Comparison of ENCODE assay signal across 20 cellular contexts in genomic region chr12:48109424-48109823, GRCh38. TPM values are rescaled to one million over a fixed set of nuclear protein-coding genes. Genes with fewer than 3 reads are reported as not detected.
A peak's percentile ranks its signal among the peaks of the same experiment; 100 is the strongest.
DNase-seq lines count a peak whose midpoint lies in the region; ATAC-seq and TF ChIP-seq lines count a peak whose summit lies in the region.
"Had no signal": no experiment of that assay in that cellular context is flagged by ENCODE, and none has a peak within 500 bp of the region (broad histone marks: within the 10 kb centered on the region; RNA-seq: fewer than 3 reads in every experiment).

No MANE protein-coding gene starts in this region.

- no peaks in the 10 kb centered on the region for H3K27me3 ChIP-seq in mammary epithelial cell (ENCODE audit: insufficient read depth, low read length)
- no peaks in the 10 kb centered on the region for H3K27me3 ChIP-seq in PC-3 (ENCODE audit: low read length)
- H3K27me3 ChIP-seq in spleen (replicated peaks in 1 of 7) = no peaks in the 10 kb centered on the region

- intact Hi-C loops in mammary epithelial cell (cut with micrococcal nuclease) = no loop called here
- intact Hi-C loops in MCF 10A (cut with micrococcal nuclease) = no loop called here
- intact Hi-C loops in PC-3 (cut with micrococcal nuclease) = no loop called here
- intact Hi-C loops in spleen (cut with DNase I; ENCODE audit: low total_unique reads) = loop anchor here (10.0 kb wide), 1 partner anchor 45 kb away; the partner anchor contains the start of gene ASB8

- H3K27me3 Mint-ChIP-seq in MCF 10A (ENCODE audit: insufficient read depth, unreplicated experiment) (peaks cover 12% of the 10 kb centered on the region), endothelial cell (ENCODE audit: unreplicated experiment) (peaks cover 16% of the 10 kb centered on the region)

- POLR2A ChIA-PET in MCF 10A (lab: Yijun Ruan, JAX) = interaction anchor here (0.6 to 8.4 kb wide), 4 partner anchors 9 to 573 kb away, joined by 3 to 99 read pairs (median 3); partner anchors contain the start of genes KANSL2 and PFKM
- POLR2A ChIA-PET in PC-3 (lab: Charles Lee; ENCODE audit: unreplicated experiment) = no interaction called here

- H3K9me2 ChIP-seq in PC-3 (replicated peaks; ENCODE audit: low read length) = no peaks in the 10 kb centered on the region

- H3K4me1 ChIP-seq in mammary epithelial cell (ENCODE audit: insufficient read depth, low read length) = peaks cover 23% of the 10 kb centered on the region
- peaks cover 30% of the 10 kb centered on the region for H3K4me1 ChIP-seq in PC-3 (ENCODE audit: insufficient read depth, low read length)
- peaks cover 15 to 26% (median 20%) of the 10 kb centered on the region in 6 donors for H3K4me1 ChIP-seq in spleen

- H3K79me2 ChIP-seq in mammary epithelial cell (ENCODE audit: insufficient read depth, low read length) (peaks cover 21% of the 10 kb centered on the region), PC-3 (ENCODE audit: low read length) (peaks cover 13% of the 10 kb centered on the region)

- H3K27ac ChIP-seq in mammary epithelial cell (ENCODE audit: insufficient read depth, low read depth, low read length) (no peak overlapping the region), PC-3 (ENCODE audit: low read length) (no peak overlapping the region), spleen (no peak overlapping the region)

- peaks cover 14% of the 10 kb centered on the region for H3K4me1 Mint-ChIP-seq in MCF 10A (ENCODE audit: insufficient read depth, unreplicated experiment)
- H3K4me1 Mint-ChIP-seq in endothelial cell (ENCODE audit: unreplicated experiment) = peaks cover 44% of the 10 kb centered on the region

- BruUV-seq in mammary epithelial cell (replicated peaks; lab: Mats Ljungman, UMichigan) (no TSS peak), MCF 10A (replicated peaks; lab: Mats Ljungman, UMichigan) (no TSS peak), PC-3 (replicated peaks; lab: Mats Ljungman, UMichigan) (no TSS peak)

- dilution Hi-C loops in mammary epithelial cell (cut with HindIII; ENCODE audit: low sequenced_read_pairs) = no loop called here

- TF ChIP-seq POLR2A in spleen (IDR thresholded peaks at IDR 0.05) = no peak

- TF ChIP-seq CTCF in mammary epithelial cell (conservative IDR thresholded peaks at IDR 0.05 in 1 of 2, IDR thresholded peaks at IDR 0.05 in 1 of 2; ENCODE audit: extremely low read depth in 1 of 2, insufficient read depth in 1 of 2, low read depth in 1 of 2, low read length in 2 of 2) = no peak
- no peak for TF ChIP-seq CTCF in MCF 10A (IDR thresholded peaks at IDR 0.05; ENCODE audit: unreplicated experiment)
- TF ChIP-seq CTCF in PC-3 (conservative IDR thresholded peaks at IDR 0.05; ENCODE audit: low read depth, low read length) = no peak
- no peak for TF ChIP-seq CTCF in endothelial cell (IDR thresholded peaks at IDR 0.05; ENCODE audit: unreplicated experiment)
- no peak for TF ChIP-seq CTCF in spleen (IDR thresholded peaks at IDR 0.05 in 8 of 11, conservative IDR thresholded peaks at IDR 0.05 in 3 of 11)

- no peaks in the 10 kb centered on the region for H3F3A ChIP-seq in PC-3 (ENCODE audit: low read length, unreplicated experiment)

- H3K4me2 ChIP-seq in mammary epithelial cell (ENCODE audit: insufficient read depth, low read depth, low read length) (no peak overlapping the region), PC-3 (ENCODE audit: low read length) (no peak overlapping the region)

- ATAC-seq in PC-3 = no peak

- H3K36me3 ChIP-seq in mammary epithelial cell (ENCODE audit: insufficient read depth, low read length) (no peaks in the 10 kb centered on the region), PC-3 (ENCODE audit: low read depth, low read length) (no peaks in the 10 kb centered on the region), spleen (no peaks in the 10 kb centered on the region)

- H3K9me3 ChIP-seq in mammary epithelial cell (replicated peaks; ENCODE audit: insufficient read depth, low read length) (no peaks in the 10 kb centered on the region), PC-3 (ENCODE audit: low read length) (no peaks in the 10 kb centered on the region), spleen (no peaks in the 10 kb centered on the region)

- H3K4me3 ChIP-seq in mammary epithelial cell (replicated peaks in 1 of 3; ENCODE audit: insufficient read depth in 1 of 3, low read depth in 2 of 3, low read length in 3 of 3) (no peak overlapping the region), PC-3 (ENCODE audit: low read length) (no peak overlapping the region), spleen (no peak overlapping the region)

- H3K9me3 Mint-ChIP-seq in MCF 10A (ENCODE audit: unreplicated experiment) = no peaks in the 10 kb centered on the region
- no peaks in the 10 kb centered on the region for H3K9me3 Mint-ChIP-seq in endothelial cell (ENCODE audit: unreplicated experiment)

- CTCF ChIA-PET in mammary epithelial cell (lab: Charles Lee; ENCODE audit: low non-redundant PET) (no interaction called here), MCF 10A (lab: Yijun Ruan, JAX) (interaction anchor here (0.6 to 1.5 kb wide), 2 partner anchors 9 to 20 kb away, joined by 3 to 4 read pairs; no protein-coding TSS in a partner anchor), PC-3 (lab: Charles Lee) (no interaction called here)

- H2AFZ ChIP-seq in mammary epithelial cell (ENCODE audit: low read depth, low read length) (no peak overlapping the region), PC-3 (ENCODE audit: low read length) (no peak overlapping the region)

- H3K4me3 Mint-ChIP-seq in MCF 10A (ENCODE audit: unreplicated experiment) = no peak overlapping the region
- no peak overlapping the region for H3K4me3 Mint-ChIP-seq in endothelial cell (ENCODE audit: unreplicated experiment)
- H3K4me3 Mint-ChIP-seq: H9 had no signal

- H3K36me3 Mint-ChIP-seq in MCF 10A (ENCODE audit: insufficient read depth, unreplicated experiment) (peaks cover 6% of the 10 kb centered on the region), endothelial cell (ENCODE audit: low read depth, unreplicated experiment) (peaks cover 12% of the 10 kb centered on the region)

- H4K20me1 ChIP-seq in mammary epithelial cell (ENCODE audit: insufficient read depth, low read length) (no peaks in the 10 kb centered on the region), PC-3 (ENCODE audit: low read length) (no peaks in the 10 kb centered on the region)

- peak; percentile 24 for DNase-seq in mammary epithelial cell
- DNase-seq in MCF 10A (ENCODE audit: unreplicated experiment) = no peak
- DNase-seq in PC-3 = peak; percentile 38
- no peak for DNase-seq in endothelial cell (ENCODE audit: low spot score)
- no peak for DNase-seq in stimulated activated CD4-positive, alpha-beta T cell treated with anti-CD3 and anti-CD28 coated beads, Interleukin-4, amount 100 ng/mL, for 1 hour
- DNase-seq in spleen = no peak
- DNase-seq in stimulated activated CD4-positive, alpha-beta T cell treated with anti-CD3 and anti-CD28 coated beads, Interleukin-2, amount 100 ng/mL, for 48 hours = no peak
- DNase-seq: C1 segment of cervical spinal cord, DMS 273 treated with DMSO at 0.1 percent for 48 hours, GDM1, H9, KG1, NCI-H1417, NCI-H187 treated with DMSO at 0.1 percent for 48 hours, NCI-H226, NCI-H524, NCI-H82, OCI-M1, RPMI8226, SHP77 treated with DMSO at 0.1 percent for 48 hours had no signal

- in situ Hi-C loops in mammary epithelial cell (cut with MboI; ENCODE audit: low sequenced_read_pairs in 2 of 2) = no loop called here

- no peak overlapping the region for H3K27ac Mint-ChIP-seq in MCF 10A (ENCODE audit: low read depth, unreplicated experiment)
- H3K27ac Mint-ChIP-seq in endothelial cell (ENCODE audit: unreplicated experiment) = peak overlapping the region; percentile 44
- H3K27ac Mint-ChIP-seq: H9 had no signal

- H3K9ac ChIP-seq in mammary epithelial cell (ENCODE audit: insufficient read depth, low read length) = no peak overlapping the region
- H3K9ac ChIP-seq in PC-3 (ENCODE audit: low read length) = no peak overlapping the region

RNA-seq across cellular contexts. Expression of gene SENP1, which starts 3.5 kb away (rescaled TPM):
- total RNA-seq in mammary epithelial cell = 10 to 100 TPM; 20.3 to 24.7 TPM
- 12.5 TPM for polyA plus RNA-seq in mammary epithelial cell
- 22.9 TPM for polyA minus RNA-seq in mammary epithelial cell
- total RNA-seq in MCF 10A (2022) = 21.7 and 24.5 TPM in 2 replicates
- 16.9 and 20.9 TPM in 2 replicates for total RNA-seq in PC-3 (2014; rRNA removed)
- 31.2 TPM for total RNA-seq in endothelial cell (ENCODE audit: unreplicated experiment)
- 10 to 100 TPM; 23.3 to 37.4 (median 26.1) TPM for total RNA-seq in spleen
- polyA plus RNA-seq in spleen = 1 to 10 TPM; 3.7 to 4.7 (median 4.1) TPM

RNA-seq across cellular contexts. Expression of gene PFKM, which starts 9.7 kb away (rescaled TPM):
- total RNA-seq in mammary epithelial cell (10 to 100 TPM; 63.2 to 82.0 TPM), MCF 10A (2022) (65.9 and 69.3 TPM in 2 replicates), PC-3 (2014; rRNA removed) (62.2 and 80.8 TPM in 2 replicates), endothelial cell (ENCODE audit: unreplicated experiment) (97.3 TPM), spleen (10 to 100 TPM; 27.7 to 52.5 (median 36.9) TPM)
- polyA plus RNA-seq in mammary epithelial cell (61.6 TPM), spleen (10 to 100 TPM; 13.6 to 22.1 (median 18.0) TPM)
- polyA minus RNA-seq in mammary epithelial cell = 86.4 TPM

RNA-seq across cellular contexts. Expression of gene ASB8, which starts 47.9 kb away (rescaled TPM):
- total RNA-seq in mammary epithelial cell (10 to 100 TPM; 20.4 to 20.7 TPM), MCF 10A (2022) (23.0 and 24.0 TPM in 2 replicates), PC-3 (2014; rRNA removed) (18.0 and 34.4 TPM in 2 replicates), endothelial cell (ENCODE audit: unreplicated experiment) (25.6 TPM), spleen (10 to 100 TPM; 34.7 to 48.8 (median 40.2) TPM)
- polyA plus RNA-seq in mammary epithelial cell (18.2 TPM), spleen (10 to 100 TPM; 15.7 to 19.4 (median 17.1) TPM)
- polyA minus RNA-seq in mammary epithelial cell = 7.3 TPM

Comparison
In these comparisons a context has a peak if more than half of its experiments do, and no peak if none do; other contexts are left out.
1. DNase-seq: peak in mammary epithelial cell (single experiment) and PC-3 (single experiment); none in MCF 10A (single experiment), endothelial cell (single experiment), stimulated activated CD4-positive, alpha-beta T cell treated with anti-CD3 and anti-CD28 coated beads, Interleukin-4, amount 100 ng/mL, for 1 hour (single experiment), spleen (single experiment) and stimulated activated CD4-positive, alpha-beta T cell treated with anti-CD3 and anti-CD28 coated beads, Interleukin-2, amount 100 ng/mL, for 48 hours (0 of 2).